ENCODE assay signal across 9 cellular contexts in genomic region chr1:156707486-156708244, GRCh38. TPM values are rescaled to one million over a fixed set of nuclear protein-coding genes. Genes with fewer than 3 reads are reported as not detected.
DNase-seq lines count a peak whose midpoint lies in the region; ATAC-seq and TF ChIP-seq lines count a peak whose summit lies in the region.
"Had no signal": no experiment of that assay in that cellular context is flagged by ENCODE, and none has a peak within 500 bp of the region (broad histone marks: within the 10 kb centered on the region; RNA-seq: fewer than 3 reads in every experiment).

No MANE protein-coding gene starts in this region.

- ATAC-seq in IMR-90 (ENCODE audit: low read depth) (no peak), gastrocnemius medialis (no peak), HG02938 (IDR thresholded peaks at IDR 0.05; ENCODE audit: unreplicated experiment) (no peak)

- no peaks in the 10 kb centered on the region for H4K20me1 ChIP-seq in IMR-90 (ENCODE audit: insufficient read depth, low read length)

- no peak for TF ChIP-seq POLR2A in IMR-90 (IDR thresholded peaks at IDR 0.05; ENCODE audit: low read depth, low read length)
- no peak for TF ChIP-seq POLR2A in gastrocnemius medialis (IDR thresholded peaks at IDR 0.05)

- in situ Hi-C loops in IMR-90 (cut with MboI; ENCODE audit: low sequenced_read_pairs) = no loop called here
- in situ Hi-C loops in gastrocnemius medialis (cut with MboI; ENCODE audit: low sequenced_read_pairs in 4 of 4) = loop anchor here in 1 of 4 donors (25.0 kb wide), 1 partner anchor 155 kb away; the partner anchor contains the start of genes INSRR and NTRK1

- no peak for TF ChIP-seq RAD21 in IMR-90 (IDR thresholded peaks at IDR 0.05; ENCODE audit: low read length)

- peak overlapping the region; percentile 21; the same call in 1 of the 2 replicates for H4K5ac ChIP-seq in IMR-90 (ENCODE audit: low read depth, low read length)

- intact Hi-C loops in IMR-90 (cut with micrococcal nuclease) = loop anchor here (2.0 kb wide), 1 partner anchor 17 kb away; no protein-coding TSS in a partner anchor
- intact Hi-C loops in gastrocnemius medialis (cut with DNase I; ENCODE audit: low total_unique reads) = no loop called here

- peak overlapping the region; percentile 74; the same call in 1 of the 2 replicates for H3K4ac ChIP-seq in IMR-90 (ENCODE audit: low read depth, low read length)

- POLR2A ChIA-PET in IMR-90 (lab: Charles Lee; ENCODE audit: unreplicated experiment) = no interaction called here

- H3K27me3 ChIP-seq in IMR-90 (ENCODE audit: control insufficient read depth, insufficient read depth, low read length) (peaks cover 5% of the 10 kb centered on the region), gastrocnemius medialis (peaks cover 32 to 35% (median 32%) of the 10 kb centered on the region in 3 donors)

- H2BK120ac ChIP-seq in IMR-90 (ENCODE audit: low read depth, low read length) = peak overlapping the region; percentile 11; the same call in 1 of the 2 replicates

- H3K56ac ChIP-seq in IMR-90 (ENCODE audit: extremely low read depth, insufficient read depth, low read length) = no peak overlapping the region

- H2BK20ac ChIP-seq in IMR-90 (ENCODE audit: low read depth, low read length) = no peak overlapping the region

- H2AFZ ChIP-seq in IMR-90 (replicated peaks; ENCODE audit: low read length, poor library complexity) = peak overlapping the region; percentile 49

- WGBS in IMR-90 (ENCODE audit: extremely low coverage in 2 of 2, insufficient read length in 1 of 2), 2 experiments = no CpG with 5 or more reads among the region's 6 CpGs

- peak overlapping the region in 1 of 2 experiments; percentile 88; a peak in 2 of 4 replicates for H4K8ac ChIP-seq in IMR-90 (ENCODE audit: low read depth in 2 of 2, low read length in 2 of 2)

- no peaks in the 10 kb centered on the region for H3K79me1 ChIP-seq in IMR-90 (ENCODE audit: low read depth in 1 of 2, low read length in 2 of 2)

- H3K27ac ChIP-seq in IMR-90 (ENCODE audit: insufficient read depth, low read length) (no peak overlapping the region), gastrocnemius medialis (no peak overlapping the region)

- no peak overlapping the region for H2BK15ac ChIP-seq in IMR-90 (ENCODE audit: low read depth, low read length)

- no peaks in the 10 kb centered on the region for H3K9me3 ChIP-seq in IMR-90 (ENCODE audit: control insufficient read depth, insufficient read depth, low read length)
- no peaks in the 10 kb centered on the region for H3K9me3 ChIP-seq in gastrocnemius medialis

- no peaks in the 10 kb centered on the region for H3K36me3 ChIP-seq in IMR-90 (ENCODE audit: control insufficient read depth, insufficient read depth, low read length)
- H3K36me3 ChIP-seq in gastrocnemius medialis = no peaks in the 10 kb centered on the region

- BruUV-seq in IMR-90 (replicated peaks; lab: Mats Ljungman, UMichigan) = no TSS peak

- H3K9ac ChIP-seq in IMR-90 (ENCODE audit: low read depth, low read length) = no peak overlapping the region

- peak overlapping the region; percentile 18; the same call in 1 of the 2 replicates for H3K18ac ChIP-seq in IMR-90 (ENCODE audit: low read depth, low read length)

- peak overlapping the region; percentile 87 for H2AK9ac ChIP-seq in IMR-90 (replicated peaks; ENCODE audit: low read depth, low read length, poor library complexity)

- H2AK5ac ChIP-seq in IMR-90 (ENCODE audit: low read depth, low read length) = peak overlapping the region; percentile 27

- H3K14ac ChIP-seq in IMR-90 (replicated peaks; ENCODE audit: low read depth, low read length) = peak overlapping the region; percentile 11; the same call in 1 of the 2 replicates

- no peak overlapping the region; the same call in 1 of the 2 replicates for H4K91ac ChIP-seq in IMR-90 (ENCODE audit: insufficient read depth, low read depth, low read length)

- no peak overlapping the region for H2BK5ac ChIP-seq in IMR-90 (ENCODE audit: low read depth, low read length, poor library complexity, severe bottlenecking)

- DNase-seq in AG08396 (ENCODE audit: low spot score) = peak; percentile 67
- peak; percentile 51 for DNase-seq in IMR-90
- DNase-seq in gastrocnemius medialis = no peak
- DNase-seq in DMS153 treated with DMSO at 0.1 percent for 48 hours (lab: John Stamatoyannopoulos, UW; ENCODE audit: unreplicated experiment) = no peak
- DNase-seq: CD4-positive, CD25-positive, alpha-beta regulatory T cell; stimulated activated CD4-positive, alpha-beta T cell treated with anti-CD3 and anti-CD28 coated beads, Interleukin-4, amount 100 ng/mL, for 24 hours had no signal

- no peak for TF ChIP-seq CTCF in IMR-90 (conservative IDR thresholded peaks at IDR 0.05; ENCODE audit: low read depth, low read length)
- no peak for TF ChIP-seq CTCF in gastrocnemius medialis (IDR thresholded peaks at IDR 0.05 in 4 of 5, conservative IDR thresholded peaks at IDR 0.05 in 1 of 5)

- CTCF ChIA-PET in IMR-90 (lab: Yijun Ruan, JAX) = interaction anchor here (0.8 to 6.9 kb wide), 2 partner anchors 17 to 220 kb away, joined by 3 to 54 read pairs; no protein-coding TSS in a partner anchor

- dilution Hi-C loops in IMR-90 (cut with HindIII; ENCODE audit: low sequenced_read_pairs, unreplicated experiment) = no loop called here

- H3K4me3 ChIP-seq in IMR-90 (ENCODE audit: insufficient read depth, low read depth, low read length) (no peak overlapping the region), iPS-11a (ENCODE audit: low read depth, low read length) (peak overlapping the region; percentile 6), gastrocnemius medialis (no peak overlapping the region)

- H3K4me2 ChIP-seq in IMR-90 (ENCODE audit: low read depth, low read length) = no peak overlapping the region

- H3K4me1 ChIP-seq in IMR-90 (ENCODE audit: control insufficient read depth, insufficient read depth, low read length) = peaks cover 51% of the 10 kb centered on the region
- peaks cover 28% of the 10 kb centered on the region in 2 donors for H3K4me1 ChIP-seq in gastrocnemius medialis

- H3K23ac ChIP-seq in IMR-90 (ENCODE audit: low read depth, low read length) = no peak overlapping the region

- H3K9me1 ChIP-seq in IMR-90 (ENCODE audit: insufficient read depth, low read length) = peaks cover 3% of the 10 kb centered on the region; the same call in 1 of the 2 replicates

TF ChIP-seq in IMR-90, 13 proteins besides CTCF, POLR2A, EP300 and RAD21:
- TF ChIP-seq RCOR1 (IDR thresholded peaks at IDR 0.05; ENCODE audit: insufficient replicate concordance, low read length) = no peak
- no peak for TF ChIP-seq BHLHE40 (IDR thresholded peaks at IDR 0.05; ENCODE audit: low read depth, low read length)
TF ChIP-seq in IMR-90: peak in this region for 0.

RNA-seq across cellular contexts. Expression of gene CRABP2, which starts 2.3 kb away (rescaled TPM):
- total RNA-seq in IMR-90 (2012; rRNA removed) (6.1 and 6.3 TPM in 2 replicates), gastrocnemius medialis (1 to 10 TPM in 1 of 4 donors, under 1 TPM in 1, not detected in 2; 0.98 to 1.3 TPM)
- polyA plus RNA-seq in IMR-90 (2012; rRNA removed) = 12.2 and 15.7 TPM in 2 replicates
- 12.2 and 23.5 TPM in 2 replicates for polyA plus RNA-seq in IMR-90 (2012; cell fraction: cytosol; rRNA removed)
- polyA plus RNA-seq in IMR-90 (2012; cell fraction: nucleus; rRNA removed; ENCODE audit: low replicate concordance) = 6.7 and 8.7 TPM in 2 replicates
- total RNA-seq: lung microvascular endothelial cell had no signal
- polyA plus RNA-seq: CD4-positive, CD25-positive, alpha-beta regulatory T cell had no signal

RNA-seq across cellular contexts. Expression of gene METTL25B, which starts 20.6 kb away (rescaled TPM):
- total RNA-seq in IMR-90 (2012; rRNA removed) (2.3 and 3.1 TPM in 2 replicates), gastrocnemius medialis (10 to 100 TPM; 12.9 to 28.0 (median 17.6) TPM)
- polyA plus RNA-seq in IMR-90 (2012; rRNA removed) = 9.6 and 10.1 TPM in 2 replicates
- 6.7 and 10.8 TPM in 2 replicates for polyA plus RNA-seq in IMR-90 (2012; cell fraction: cytosol; rRNA removed)
- polyA plus RNA-seq in IMR-90 (2012; cell fraction: nucleus; rRNA removed; ENCODE audit: low replicate concordance) = 21.6 and 31.1 TPM in 2 replicates

RNA-seq across cellular contexts. Expression of gene ISG20L2, which starts 20.9 kb away (rescaled TPM):
- total RNA-seq in IMR-90 (2012; rRNA removed) (13.6 and 17.0 TPM in 2 replicates), gastrocnemius medialis (10 to 100 TPM in 3 of 4 donors, 1 to 10 TPM in 1; 9.5 to 16.4 (median 15.1) TPM)
- 27.2 and 27.3 TPM in 2 replicates for polyA plus RNA-seq in IMR-90 (2012; rRNA removed)
- 11.1 and 15.5 TPM in 2 replicates for polyA plus RNA-seq in IMR-90 (2012; cell fraction: cytosol; rRNA removed)
- polyA plus RNA-seq in IMR-90 (2012; cell fraction: nucleus; rRNA removed; ENCODE audit: low replicate concordance) = 9.0 and 15.3 TPM in 2 replicates

RNA-seq across cellular contexts. Expression of gene NES, which starts 30.5 kb away (rescaled TPM):
- total RNA-seq in IMR-90 (2012; rRNA removed) (40.1 and 46.1 TPM in 2 replicates), gastrocnemius medialis (10 to 100 TPM; 13.7 to 60.9 (median 26.4) TPM)
- 25.3 and 26.7 TPM in 2 replicates for polyA plus RNA-seq in IMR-90 (2012; rRNA removed)
- polyA plus RNA-seq in IMR-90 (2012; cell fraction: cytosol; rRNA removed) = 12.6 and 13.2 TPM in 2 replicates
- polyA plus RNA-seq in IMR-90 (2012; cell fraction: nucleus; rRNA removed; ENCODE audit: low replicate concordance) = 30.6 and 35.9 TPM in 2 replicates
- polyA plus RNA-seq: CD4-positive, CD25-positive, alpha-beta regulatory T cell had no signal

RNA-seq across cellular contexts. Expression of gene MRPL24, which starts 33.2 kb away (rescaled TPM):
- total RNA-seq in IMR-90 (2012; rRNA removed) = 65.3 and 68.8 TPM in 2 replicates
- 94.9 and 99.5 TPM in 2 replicates for polyA plus RNA-seq in IMR-90 (2012; rRNA removed)
- polyA plus RNA-seq in IMR-90 (2012; cell fraction: cytosol; rRNA removed) = 81.9 and 119 TPM in 2 replicates
- polyA plus RNA-seq in IMR-90 (2012; cell fraction: nucleus; rRNA removed; ENCODE audit: low replicate concordance) = 30.0 and 38.2 TPM in 2 replicates
- total RNA-seq in gastrocnemius medialis = 100 to 1,000 TPM in 3 of 4 donors, 10 to 100 TPM in 1; 54.9 to 121 (median 102) TPM

Comparison
In these comparisons a context has a peak if more than half of its experiments do, and no peak if none do; other contexts are left out.
1. DNase-seq: peak in AG08396 (single experiment) and IMR-90 (single experiment); none in gastrocnemius medialis (0 of 2) and DMS153 treated with DMSO at 0.1 percent for 48 hours (single experiment).